Comparison of ENCODE assay signal across 19 cellular contexts in genomic region chr22:34866081-34866480, GRCh38.
"Had no signal": no experiment of that assay in that cellular context is flagged by ENCODE, and none has a peak within 500 bp of the region (broad histone marks: within the 10 kb centered on the region; RNA-seq: fewer than 3 reads in every experiment).

No MANE protein-coding gene starts in this region.

- DNase-seq: Kasumi-1, KBM-7, MM.1S, NCI-H1092 treated with DMSO at 0.1 percent for 48 hours, NCI-H1436, NCI-H187, NCI-H2029, NCI-H2081 treated with DMSO at 0.1 percent for 48 hours, NCI-H2171, NCI-H345, NCI-H446 treated with DMSO at 0.1 percent for 48 hours, NCI-H510A treated with DMSO at 0.1 percent for 48 hours, NCI-H526, PC-3, SHP77 treated with DMSO at 0.1 percent for 48 hours had no signal

- H3K27me3 ChIP-seq: SJSA1 had no signal

- H3K4me1 ChIP-seq: SJSA1 had no signal

- ATAC-seq: Panc1, PC-3, Right ventricle myocardium inferior had no signal

- H3K36me3 ChIP-seq: SJSA1 had no signal

- H3K9me3 ChIP-seq: SJSA1 had no signal

- H3K27ac ChIP-seq: SJSA1, SK-N-MC had no signal

- H3K4me3 ChIP-seq: SJSA1, SK-N-MC had no signal
